9 cellular contexts compared by ENCODE assay signal in the genomic region with DNA sequence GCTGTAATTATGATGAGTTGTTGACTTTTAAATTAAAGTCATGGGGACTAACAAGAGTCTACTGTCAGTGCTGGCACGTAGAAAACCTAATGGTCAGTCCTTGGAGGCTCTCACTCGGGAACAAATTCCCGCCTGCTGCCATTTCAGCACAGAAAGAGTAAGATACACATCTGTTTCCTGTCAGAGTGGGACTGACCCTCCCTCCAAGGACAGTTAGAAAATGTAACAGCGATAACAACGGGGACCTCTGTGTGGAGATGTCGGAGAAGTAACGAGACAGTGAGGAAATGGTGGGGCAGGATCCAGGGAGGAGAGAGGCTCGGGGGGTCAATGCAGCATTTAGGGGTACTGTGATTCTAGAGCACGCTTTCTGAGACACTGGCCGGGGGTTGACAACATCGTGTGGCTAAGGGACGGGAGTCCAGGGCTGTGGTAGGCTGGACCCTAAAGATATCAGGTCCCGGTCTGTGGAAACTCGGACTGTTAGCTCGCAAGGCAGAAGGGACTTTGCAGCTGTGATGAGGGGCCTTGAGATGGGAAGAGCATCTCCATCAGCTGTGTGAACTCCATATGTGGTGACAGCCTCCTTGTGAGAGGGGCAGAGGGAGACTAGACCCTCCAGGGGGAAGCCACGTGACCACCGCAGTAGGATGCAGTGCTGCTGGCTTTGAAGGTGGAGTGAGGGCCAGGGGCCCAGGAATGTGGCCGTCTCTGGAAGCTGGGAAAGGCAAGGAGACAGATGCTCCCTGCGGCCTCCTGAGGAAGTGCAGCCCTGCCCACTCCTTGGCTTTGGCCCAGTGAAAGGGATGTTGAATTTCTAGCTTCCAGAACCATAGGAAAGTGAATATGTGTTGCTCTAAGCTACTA. TPM values are rescaled to one million over a fixed set of nuclear protein-coding genes. Genes with fewer than 3 reads are reported as not detected.
DNase-seq lines count a peak whose midpoint lies in the region; ATAC-seq and TF ChIP-seq lines count a peak whose summit lies in the region.
"Had no signal": no experiment of that assay in that cellular context is flagged by ENCODE, and none has a peak within 500 bp of the region (broad histone marks: within the 10 kb centered on the region; RNA-seq: fewer than 3 reads in every experiment).

No MANE protein-coding gene starts in this region.

- no peaks in the 10 kb centered on the region for H3K27me3 ChIP-seq in tibial artery

- intact Hi-C loops in tibial artery (cut with DNase I; ENCODE audit: low total_unique reads) = no loop called here

- H3K4me1 Mint-ChIP-seq in brain = peaks cover 59% of the 10 kb centered on the region

- H3K27ac Mint-ChIP-seq in brain = peak overlapping the region in 2 of 5 experiments; percentile 24 to 66

- no peak overlapping the region for H3K4me3 ChIP-seq in tibial artery

- DNase-seq in DMS 273 (lab: John Stamatoyannopoulos, UW; ENCODE audit: unreplicated experiment) (peak; percentile 40), DMS 273 treated with DMSO at 0.1 percent for 48 hours (lab: John Stamatoyannopoulos, UW) (no peak), islet precursor cell (peak; percentile 78), tibial artery (peak; percentile 5 to 61), OCI-M1 (lab: John Stamatoyannopoulos, UW) (no peak)
- DNase-seq: NCI-H2171 treated with DMSO at 0.1 percent for 48 hours had no signal

- ATAC-seq in HG03025 (IDR thresholded peaks at IDR 0.05; ENCODE audit: low FRiP score, unreplicated experiment) (no peak), HG03439 (IDR thresholded peaks at IDR 0.05; ENCODE audit: unreplicated experiment) (no peak)

- no peaks in the 10 kb centered on the region for H3K9me3 Mint-ChIP-seq in brain

- H3K36me3 Mint-ChIP-seq in brain = no peaks in the 10 kb centered on the region

- H3K27ac ChIP-seq in tibial artery = no peak overlapping the region

- H3K9me3 ChIP-seq in tibial artery = no peaks in the 10 kb centered on the region

- H3K4me3 Mint-ChIP-seq in brain = no peak overlapping the region

- peaks cover 0 to 10% (median 5%) of the 10 kb centered on the region in 4 donors for H3K4me1 ChIP-seq in tibial artery

- H3K27me3 Mint-ChIP-seq in brain = peaks cover 2% of the 10 kb centered on the region

- no peaks in the 10 kb centered on the region for H3K36me3 ChIP-seq in tibial artery

- TF ChIP-seq CTCF in brain (conservative IDR thresholded peaks at IDR 0.05) (peak; percentile 49 to 65), tibial artery (IDR thresholded peaks at IDR 0.05) (peak; percentile 32 to 54)

RNA-seq across cellular contexts. Expression of gene SORCS2, which starts 35.8 kb away (rescaled TPM):
- polyA plus RNA-seq in brain (ENCODE audit: insufficient read depth, low read depth, low replicate concordance) = 18.8 TPM

Comparison
In these comparisons a context has a peak if more than half of its experiments do, and no peak if none do; other contexts are left out.
1. DNase-seq: peak in DMS 273 (single experiment), islet precursor cell (single experiment) and tibial artery (2 of 2); none in DMS 273 treated with DMSO at 0.1 percent for 48 hours (single experiment) and OCI-M1 (single experiment).